9 cellular contexts compared by ENCODE assay signal in the genomic region with DNA sequence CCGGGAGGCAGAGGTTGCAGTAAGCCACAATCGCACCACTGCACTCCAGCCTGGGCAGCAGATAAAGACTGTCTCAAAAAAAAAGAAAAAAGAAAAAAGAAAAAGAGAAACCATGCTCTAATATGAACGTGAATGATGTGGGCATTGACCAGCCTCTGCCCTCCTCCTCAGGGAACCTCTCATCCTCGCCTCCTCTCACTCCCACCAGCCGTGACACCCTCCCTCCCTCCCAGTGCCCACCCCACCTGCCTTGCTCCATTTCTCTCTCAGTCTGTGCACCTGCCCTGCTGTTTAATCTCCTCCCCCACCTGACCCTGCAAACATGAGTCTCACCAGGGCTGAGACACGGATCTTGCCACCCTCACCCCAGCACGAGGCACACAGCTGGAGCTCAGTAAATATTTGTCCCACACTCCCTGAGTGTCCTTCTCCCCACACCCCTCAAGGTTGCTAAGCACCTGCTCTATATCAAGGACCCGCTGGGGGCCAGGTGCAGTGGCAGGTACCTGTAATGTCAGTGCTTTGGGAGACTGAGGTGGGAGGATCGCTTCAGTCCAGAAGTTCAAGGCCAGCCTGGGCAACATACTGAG. TPM values are rescaled to one million over a fixed set of nuclear protein-coding genes. Genes with fewer than 3 reads are reported as not detected.
DNase-seq lines count a peak whose midpoint lies in the region; ATAC-seq and TF ChIP-seq lines count a peak whose summit lies in the region.
"Had no signal": no experiment of that assay in that cellular context is flagged by ENCODE, and none has a peak within 500 bp of the region (broad histone marks: within the 10 kb centered on the region; RNA-seq: fewer than 3 reads in every experiment).

No MANE protein-coding gene starts in this region.

- TF ChIP-seq CTCF in RWPE2 (IDR thresholded peaks at IDR 0.05; ENCODE audit: poor library complexity, severe bottlenecking) = no peak
- TF ChIP-seq CTCF in mucosa of descending colon (IDR thresholded peaks at IDR 0.05) = no peak

- intact Hi-C loops in mucosa of descending colon (cut with DNase I, micrococcal nuclease) = no loop called here

- no peaks in the 10 kb centered on the region for H3K36me3 ChIP-seq in RWPE2 (ENCODE audit: low read depth)
- no peaks in the 10 kb centered on the region for H3K36me3 ChIP-seq in mucosa of descending colon (ENCODE audit: low read depth)

- H3K4me1 ChIP-seq in RWPE2 (ENCODE audit: insufficient read depth, poor library complexity, severe bottlenecking) = peaks cover 10% of the 10 kb centered on the region
- peaks cover 15% of the 10 kb centered on the region for H3K4me1 ChIP-seq in mucosa of descending colon (ENCODE audit: low read depth)

- H3K9me3 ChIP-seq in RWPE2 (ENCODE audit: severe bottlenecking) (no peaks in the 10 kb centered on the region), mucosa of descending colon (no peaks in the 10 kb centered on the region)

- H3K27ac ChIP-seq in RWPE2 (ENCODE audit: poor library complexity, severe bottlenecking) = peak overlapping the region; percentile 37

- no peak for ATAC-seq in RWPE2 (ENCODE audit: low read depth)
- ATAC-seq in mucosa of descending colon = peak; percentile 69
- ATAC-seq in GM18867 (IDR thresholded peaks at IDR 0.05; ENCODE audit: unreplicated experiment) = no peak

- no peak overlapping the region for H3K4me3 ChIP-seq in RWPE2 (ENCODE audit: severe bottlenecking)
- H3K4me3 ChIP-seq in mucosa of descending colon = no peak overlapping the region
- H3K4me3 ChIP-seq: coronary artery had no signal

- peak; percentile 94 for DNase-seq in COR-L47 (lab: John Stamatoyannopoulos, UW)
- DNase-seq in NCI-H187 treated with DMSO at 0.1 percent for 48 hours (lab: John Stamatoyannopoulos, UW) = peak; percentile 97
- DNase-seq in RWPE2 (ENCODE audit: low spot score) = no peak
- peak; percentile 52 to 70 (median 67) for DNase-seq in mucosa of descending colon
- no peak for DNase-seq in putamen (ENCODE audit: low spot score)
- no peak for DNase-seq in nucleus accumbens (lab: John Stamatoyannopoulos, UW)
- DNase-seq in central memory CD4-positive, alpha-beta T cell = no peak

- H3K27me3 ChIP-seq in RWPE2 (ENCODE audit: insufficient read depth, poor library complexity, severe bottlenecking) = no peaks in the 10 kb centered on the region

RNA-seq across cellular contexts. Expression of a gene that starts 7.5 kb away (rescaled TPM):
- total RNA-seq in mucosa of descending colon = 10 to 100 TPM; 46.6 to 82.6 (median 57.4) TPM

RNA-seq across cellular contexts. Expression of a gene that starts 18.0 kb away (rescaled TPM):
- 10 to 100 TPM in 1 of 3 donors, 1 to 10 TPM in 2; 2.4 to 10.1 (median 2.4) TPM for total RNA-seq in mucosa of descending colon

RNA-seq across cellular contexts. Expression of a gene that starts 50.1 kb away (rescaled TPM):
- 10 to 100 TPM in 2 of 3 donors, 1 to 10 TPM in 1; 4.6 to 30.2 (median 21.5) TPM for total RNA-seq in mucosa of descending colon

RNA-seq across cellular contexts. Expression of a gene that starts 53.9 kb away (rescaled TPM):
- 10 to 100 TPM; 31.8 to 47.7 (median 44.6) TPM for total RNA-seq in mucosa of descending colon

Comparison
In these comparisons a context has a peak if more than half of its experiments do, and no peak if none do; other contexts are left out.
1. DNase-seq: peak in COR-L47 (single experiment), NCI-H187 treated with DMSO at 0.1 percent for 48 hours (single experiment) and mucosa of descending colon (3 of 3); none in RWPE2 (single experiment), putamen (single experiment), nucleus accumbens (0 of 56) and central memory CD4-positive, alpha-beta T cell (single experiment).